In genomic region chr4:136865591-136865990, GRCh38 we compare ENCODE assay signal across 24 cellular contexts.
DNase-seq lines count a peak whose midpoint lies in the region; ATAC-seq and TF ChIP-seq lines count a peak whose summit lies in the region.
"Had no signal": no experiment of that assay in that cellular context is flagged by ENCODE, and none has a peak within 500 bp of the region (broad histone marks: within the 10 kb centered on the region; RNA-seq: fewer than 3 reads in every experiment).

No MANE protein-coding gene starts in this region.

- H3K27me3 ChIP-seq in OCI-LY3 (ENCODE audit: low read depth, low read length) (no peaks in the 10 kb centered on the region), adipocyte (replicated peaks; ENCODE audit: control insufficient read depth, insufficient read depth, low read length) (no peaks in the 10 kb centered on the region), left lung (no peaks in the 10 kb centered on the region)
- H3K27me3 ChIP-seq: BLaER1 had no signal

- ATAC-seq in left lung (peak; percentile 33), HG02973 (IDR thresholded peaks at IDR 0.05; ENCODE audit: unreplicated experiment) (no peak)
- ATAC-seq: GM12878, HepG2, K562, PC-3 had no signal

- H3K4me2 ChIP-seq in OCI-LY3 (ENCODE audit: low read length) = no peak overlapping the region
- H3K4me2 ChIP-seq: BLaER1 had no signal

- H3K9ac ChIP-seq in OCI-LY3 (ENCODE audit: low read length) (no peak overlapping the region), adipocyte (ENCODE audit: low read length) (no peak overlapping the region)
- H3K9ac ChIP-seq: BLaER1 had no signal

- intact Hi-C loops in left lung (cut with DNase I) = no loop called here

- H4K20me1 ChIP-seq in OCI-LY3 (ENCODE audit: insufficient read depth, low read length) = no peaks in the 10 kb centered on the region
- H4K20me1 ChIP-seq: BLaER1 had no signal

- H3K27ac ChIP-seq in OCI-LY3 (ENCODE audit: low read length) = no peak overlapping the region
- no peak overlapping the region for H3K27ac ChIP-seq in left lung
- H3K27ac ChIP-seq: BLaER1 had no signal

- H3K79me2 ChIP-seq in OCI-LY3 (ENCODE audit: low read length) = no peaks in the 10 kb centered on the region

- 0 out of 2 replicates have a peak overlapping the region, but pooled peaks have one; percentile 1 for H2AFZ ChIP-seq in OCI-LY3 (ENCODE audit: low read depth, low read length)

- H3K36me3 ChIP-seq in OCI-LY3 (replicated peaks; ENCODE audit: low read depth, low read length) (no peaks in the 10 kb centered on the region), adipocyte (ENCODE audit: control insufficient read depth, insufficient read depth, low read length, severe bottlenecking) (no peaks in the 10 kb centered on the region), left lung (no peaks in the 10 kb centered on the region)
- H3K36me3 ChIP-seq: BLaER1 had no signal

- H3K4me3 ChIP-seq in OCI-LY3 (ENCODE audit: low read length) (no peak overlapping the region), adipocyte (ENCODE audit: low read length) (no peak overlapping the region), left lung (no peak overlapping the region)
- H3K4me3 ChIP-seq: BLaER1, GM12878, K562 had no signal

- H3K9me3 ChIP-seq in OCI-LY3 (ENCODE audit: insufficient read depth, low read length) (no peaks in the 10 kb centered on the region), adipocyte (ENCODE audit: control insufficient read depth, low read length) (no peaks in the 10 kb centered on the region), left lung (no peaks in the 10 kb centered on the region)
- H3K9me3 ChIP-seq: BLaER1 had no signal

- no peak for TF ChIP-seq CTCF in OCI-LY3 (IDR thresholded peaks at IDR 0.05; ENCODE audit: low read depth, low read length)
- TF ChIP-seq CTCF in left lung (IDR thresholded peaks at IDR 0.05) = no peak

- H3K4me1 ChIP-seq in OCI-LY3 (ENCODE audit: low read length) = peaks cover 7% of the 10 kb centered on the region
- peaks cover 18% of the 10 kb centered on the region for H3K4me1 ChIP-seq in adipocyte (ENCODE audit: control insufficient read depth, insufficient read depth, low read length)
- H3K4me1 ChIP-seq in left lung = no peaks in the 10 kb centered on the region

- DNase-seq in adipocyte (ENCODE audit: low read depth) = peak; percentile 70
- DNase-seq in left lung = no peak
- DNase-seq in putamen (ENCODE audit: low spot score) = peak; percentile 30
- no peak for DNase-seq in NCI-H1417 (lab: John Stamatoyannopoulos, UW)
- DNase-seq in COLO668 (lab: John Stamatoyannopoulos, UW; ENCODE audit: unreplicated experiment) = no peak
- DNase-seq: CD4-positive, alpha-beta T cell; DND-41; H7; MM.1S; NCI-H1048; NCI-H1436; NCI-H187 treated with DMSO at 0.1 percent for 48 hours; NCI-H226; NCI-H510A treated with DMSO at 0.1 percent for 48 hours; NCI-H774; PC-3; RPMI8226; SHP77 had no signal

Comparison
In these comparisons a context has a peak if more than half of its experiments do, and no peak if none do; other contexts are left out.
1. DNase-seq: peak in adipocyte (single experiment) and putamen (single experiment); none in left lung (0 of 2), NCI-H1417 (0 of 3) and COLO668 (single experiment).